ENCODE assay signal across 1 cellular context in the genomic region with DNA sequence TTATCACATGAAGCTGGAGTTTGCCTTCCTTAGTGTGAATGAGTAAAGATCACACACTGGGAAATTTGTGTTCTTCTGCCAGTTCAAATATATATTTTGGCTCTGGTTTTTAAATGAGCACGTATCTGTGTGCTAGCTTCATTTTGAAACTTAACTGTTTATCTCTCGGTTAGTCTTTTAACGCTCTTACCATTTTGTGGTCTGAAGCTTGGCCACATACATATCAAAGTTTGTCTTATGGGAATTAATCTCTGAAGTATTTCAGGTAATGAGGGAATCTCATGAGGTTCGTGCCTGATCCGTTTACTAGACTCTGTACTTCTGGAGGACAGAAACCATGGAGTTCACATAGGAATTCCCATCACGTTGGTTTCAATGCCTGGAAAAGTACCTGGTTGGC.
TF ChIP-seq lines count a peak whose summit lies in the region.

No MANE protein-coding gene starts in this region.

TF ChIP-seq in HepG2, 621 proteins besides CTCF, POLR2A, EP300 and RAD21:
- no peak for TF ChIP-seq ZNF282 (IDR thresholded peaks at IDR 0.05; ENCODE audit: partially characterized antibody)
- TF ChIP-seq ZNF792 (CRISPR knock-in tag; IDR thresholded peaks at IDR 0.05) = no peak
- no peak for TF ChIP-seq MYNN (CRISPR knock-in tag; IDR thresholded peaks at IDR 0.05; ENCODE audit: low read depth)
- TF ChIP-seq ZNF772 (CRISPR knock-in tag; IDR thresholded peaks at IDR 0.05) = no peak
- no peak for TF ChIP-seq PHB2 (IDR thresholded peaks at IDR 0.05; ENCODE audit: partially characterized antibody)
- TF ChIP-seq ZFY (CRISPR knock-in tag; IDR thresholded peaks at IDR 0.05) = no peak
- TF ChIP-seq, protein P1, sequence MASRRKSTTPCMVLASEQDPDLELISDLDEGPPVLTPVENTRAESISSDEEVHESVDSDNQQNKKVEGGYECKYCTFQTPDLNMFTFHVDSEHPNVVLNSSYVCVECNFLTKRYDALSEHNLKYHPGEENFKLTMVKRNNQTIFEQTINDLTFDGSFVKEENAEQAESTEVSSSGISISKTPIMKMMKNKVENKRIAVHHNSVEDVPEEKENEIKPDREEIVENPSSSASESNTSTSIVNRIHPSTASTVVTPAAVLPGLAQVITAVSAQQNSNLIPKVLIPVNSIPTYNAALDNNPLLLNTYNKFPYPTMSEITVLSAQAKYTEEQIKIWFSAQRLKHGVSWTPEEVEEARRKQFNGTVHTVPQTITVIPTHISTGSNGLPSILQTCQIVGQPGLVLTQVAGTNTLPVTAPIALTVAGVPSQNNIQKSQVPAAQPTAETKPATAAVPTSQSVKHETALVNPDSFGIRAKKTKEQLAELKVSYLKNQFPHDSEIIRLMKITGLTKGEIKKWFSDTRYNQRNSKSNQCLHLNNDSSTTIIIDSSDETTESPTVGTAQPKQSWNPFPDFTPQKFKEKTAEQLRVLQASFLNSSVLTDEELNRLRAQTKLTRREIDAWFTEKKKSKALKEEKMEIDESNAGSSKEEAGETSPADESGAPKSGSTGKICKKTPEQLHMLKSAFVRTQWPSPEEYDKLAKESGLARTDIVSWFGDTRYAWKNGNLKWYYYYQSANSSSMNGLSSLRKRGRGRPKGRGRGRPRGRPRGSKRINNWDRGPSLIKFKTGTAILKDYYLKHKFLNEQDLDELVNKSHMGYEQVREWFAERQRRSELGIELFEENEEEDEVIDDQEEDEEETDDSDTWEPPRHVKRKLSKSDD (CRISPR knock-in tag; IDR thresholded peaks at IDR 0.05; ENCODE audit: low read depth) = no peak
- TF ChIP-seq XRCC5 (optimal IDR thresholded peaks at IDR 0.05; ENCODE audit: low read length) = no peak
- TF ChIP-seq REL (CRISPR knock-in tag; conservative IDR thresholded peaks at IDR 0.05) = no peak
- no peak for TF ChIP-seq ZNF557 (CRISPR knock-in tag; IDR thresholded peaks at IDR 0.05)
- TF ChIP-seq POLR2AphosphoS2 (IDR thresholded peaks at IDR 0.05; ENCODE audit: low read depth, low read length) = no peak
- TF ChIP-seq MLLT10 (CRISPR knock-in tag; IDR thresholded peaks at IDR 0.05) = no peak
- no peak for TF ChIP-seq FOXK2 (IDR thresholded peaks at IDR 0.05)
- TF ChIP-seq HCFC1 (IDR thresholded peaks at IDR 0.05; ENCODE audit: low read depth, low read length) = no peak
- no peak for TF ChIP-seq ELF4 (CRISPR knock-in tag; IDR thresholded peaks at IDR 0.05; ENCODE audit: borderline replicate concordance)
